In the genomic region with DNA sequence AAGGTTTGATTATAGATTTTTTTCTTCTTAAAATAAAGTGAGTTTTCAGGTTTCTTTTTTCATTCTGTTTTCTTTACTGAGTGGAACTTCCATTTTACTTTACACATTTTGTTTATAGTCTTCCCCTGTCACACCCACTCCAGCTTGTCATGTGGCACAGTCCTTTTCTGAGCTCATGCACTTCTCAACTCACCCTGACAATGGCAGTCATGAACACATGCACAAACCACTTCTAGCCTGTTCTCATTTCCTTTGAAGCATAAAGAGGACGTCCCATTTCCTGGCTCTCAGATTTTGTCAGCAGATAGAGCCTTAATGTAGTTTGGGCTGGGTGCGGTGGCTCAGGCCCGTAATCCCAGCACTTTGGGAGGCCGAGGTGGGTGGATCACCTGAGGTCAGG, we compare ENCODE assay signal across 12 cellular contexts.
DNase-seq lines count a peak whose midpoint lies in the region; ATAC-seq and TF ChIP-seq lines count a peak whose summit lies in the region.
"Had no signal": no experiment of that assay in that cellular context is flagged by ENCODE, and none has a peak within 500 bp of the region (broad histone marks: within the 10 kb centered on the region; RNA-seq: fewer than 3 reads in every experiment).

No MANE protein-coding gene starts in this region.

- no peak overlapping the region for H3K27ac ChIP-seq in upper lobe of left lung
- H3K27ac ChIP-seq in transverse colon = no peak overlapping the region
- H3K27ac ChIP-seq: vagina had no signal

- DNase-seq in stimulated activated CD4-positive, alpha-beta T cell treated with anti-CD3 and anti-CD28 coated beads, Interleukin-15, amount 100 ng/mL, for 24 hours = peak; percentile 27
- no peak for DNase-seq in stimulated activated CD4-positive, alpha-beta T cell treated with anti-CD3 and anti-CD28 coated beads, Interleukin-2, amount 100 ng/mL, for 48 hours
- DNase-seq in activated CD8-positive, alpha-beta memory T cell treated with anti-CD3 and anti-CD28 coated beads, Interleukin-2, amount 50 U/mL, for 4 hours = peak; percentile 42
- DNase-seq in upper lobe of left lung (no peak), C1 segment of cervical spinal cord (lab: John Stamatoyannopoulos, UW) (no peak), head of caudate nucleus (no peak), transverse colon (no peak)
- DNase-seq: kidney glomerular epithelial cell, NCI-H2171 treated with DMSO at 0.1 percent for 48 hours had no signal

- H3K4me1 ChIP-seq in upper lobe of left lung = peaks cover 0 to 6% (median 3%) of the 10 kb centered on the region in 4 donors
- peaks cover 0 to 4% (median 0%) of the 10 kb centered on the region in 4 donors for H3K4me1 ChIP-seq in transverse colon
- H3K4me1 ChIP-seq: vagina had no signal

- no peaks in the 10 kb centered on the region for H3K9me3 ChIP-seq in upper lobe of left lung
- H3K9me3 ChIP-seq in transverse colon = no peaks in the 10 kb centered on the region
- H3K9me3 ChIP-seq: vagina had no signal

- intact Hi-C loops in head of caudate nucleus (cut with DNase I) (no loop called here), transverse colon (cut with DNase I; ENCODE audit: low total_unique reads) (no loop called here)

- TF ChIP-seq EP300 in upper lobe of left lung (IDR thresholded peaks at IDR 0.05) (no peak), transverse colon (IDR thresholded peaks at IDR 0.05; ENCODE audit: low read depth) (no peak)

- H3K36me3 ChIP-seq in upper lobe of left lung = no peaks in the 10 kb centered on the region
- no peaks in the 10 kb centered on the region for H3K36me3 ChIP-seq in transverse colon
- H3K36me3 ChIP-seq: vagina had no signal

- no peak for TF ChIP-seq POLR2A in upper lobe of left lung (IDR thresholded peaks at IDR 0.05)
- no peak for TF ChIP-seq POLR2A in transverse colon (IDR thresholded peaks at IDR 0.05)

- H3K27me3 ChIP-seq in upper lobe of left lung (no peaks in the 10 kb centered on the region), transverse colon (no peaks in the 10 kb centered on the region)
- H3K27me3 ChIP-seq: vagina had no signal

- ATAC-seq in HG03565 (IDR thresholded peaks at IDR 0.05; ENCODE audit: unreplicated experiment) (peak; percentile 40), upper lobe of left lung (ENCODE audit: low FRiP score in 2 of 2) (peak; percentile 39 to 59)
- ATAC-seq: HCT116 had no signal

- in situ Hi-C loops in transverse colon (cut with MboI; ENCODE audit: low pct_ligation_motif_present in 1 of 4, low pct_unique_long_range_greater_than_20kb in 1 of 4, low sequenced_read_pairs in 3 of 4) = loop anchor here in 1 of 4 donors (10.0 kb wide), 1 partner anchor 181 kb away; no protein-coding TSS in a partner anchor

- TF ChIP-seq CTCF in upper lobe of left lung (IDR thresholded peaks at IDR 0.05) (no peak), transverse colon (IDR thresholded peaks at IDR 0.05) (no peak)

- H3K4me3 ChIP-seq in upper lobe of left lung = no peak overlapping the region
- H3K4me3 ChIP-seq in transverse colon = no peak overlapping the region
- H3K4me3 ChIP-seq: vagina had no signal

- 21 to 22% methylated on average over 4 of the region's 4 CpGs for WGBS in upper lobe of left lung, 2 donors
- 44% methylated on average over 4 of the region's 4 CpGs; no CpG with 5 or more reads in 1 of the 2 donors for WGBS in transverse colon (ENCODE audit: low coverage in 1 of 2), 2 donors

Comparison
In these comparisons a context has a peak if more than half of its experiments do, and no peak if none do; other contexts are left out.
1. DNase-seq: peak in stimulated activated CD4-positive, alpha-beta T cell treated with anti-CD3 and anti-CD28 coated beads, Interleukin-15, amount 100 ng/mL, for 24 hours (single experiment) and activated CD8-positive, alpha-beta memory T cell treated with anti-CD3 and anti-CD28 coated beads, Interleukin-2, amount 50 U/mL, for 4 hours (single experiment); none in stimulated activated CD4-positive, alpha-beta T cell treated with anti-CD3 and anti-CD28 coated beads, Interleukin-2, amount 100 ng/mL, for 48 hours (0 of 2), upper lobe of left lung (0 of 2), C1 segment of cervical spinal cord (0 of 14), head of caudate nucleus (0 of 42) and transverse colon (single experiment).